1 cellular context compared by ENCODE assay signal in genomic region chr14:103629503-103630121, GRCh38.
A peak's percentile ranks its signal among the peaks of the same experiment; 100 is the strongest.
TF ChIP-seq lines count a peak whose summit lies in the region.

No MANE protein-coding gene starts in this region.

TF ChIP-seq in H1, 55 proteins besides CTCF, POLR2A, EP300 and RAD21:
- TF ChIP-seq ASH2L (IDR thresholded peaks at IDR 0.05; ENCODE audit: low read length) (peak; percentile 6), POU5F1 (IDR thresholded peaks at IDR 0.05; ENCODE audit: low read depth, low read length) (no peak), EGR1 (IDR thresholded peaks at IDR 0.05; ENCODE audit: borderline replicate concordance, low read depth, low read length) (peak; percentile 25; the same call in 1 of the 2 replicates), MAX (IDR thresholded peaks at IDR 0.05) (no peak), SIN3A (conservative IDR thresholded peaks at IDR 0.05 in 1 of 2, IDR thresholded peaks at IDR 0.05 in 1 of 2; ENCODE audit: low read depth in 1 of 2, low read length in 2 of 2) (peak; percentile 33 to 50; a peak in 1 of 4 replicates), TEAD4 (IDR thresholded peaks at IDR 0.05; ENCODE audit: low read depth, low read length) (no peak)
TF ChIP-seq in H1: peak in this region for 3.
